ENCODE assay signal across 24 cellular contexts in the genomic region with DNA sequence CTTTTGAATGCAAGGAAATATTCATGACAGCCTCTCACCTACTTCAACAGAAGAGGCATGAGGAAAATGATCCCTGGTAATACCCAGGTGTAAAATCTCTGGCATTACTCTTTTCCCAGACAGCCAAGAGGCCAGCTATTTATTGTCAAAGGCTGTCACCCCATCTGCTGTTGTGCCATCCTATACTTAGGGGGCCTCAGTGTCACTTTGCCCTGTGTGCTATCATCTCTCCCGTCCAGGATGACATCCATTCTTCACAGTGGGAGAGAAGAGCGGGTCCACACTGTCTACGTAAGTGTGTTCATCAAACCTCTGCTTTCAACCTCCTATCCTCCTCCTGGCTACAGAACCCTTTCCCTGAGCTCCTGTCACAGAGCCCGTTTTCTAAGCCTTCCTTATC.
DNase-seq lines count a peak whose midpoint lies in the region; ATAC-seq and TF ChIP-seq lines count a peak whose summit lies in the region.
"Had no signal": no experiment of that assay in that cellular context is flagged by ENCODE, and none has a peak within 500 bp of the region (broad histone marks: within the 10 kb centered on the region; RNA-seq: fewer than 3 reads in every experiment).

No MANE protein-coding gene starts in this region.

- H3K4me3 ChIP-seq in tibial artery = no peak overlapping the region
- H3K4me3 ChIP-seq: BLaER1 treated with 17β-estradiol and CSF1 and Interleukin-3, amounts not matched to agents 10 nM and 100 nM had no signal

- H3K36me3 Mint-ChIP-seq in HFFc6 (ENCODE audit: low read depth) (peaks cover 22% of the 10 kb centered on the region; the same call in 1 of the 2 replicates), nephron progenitor cell (ENCODE audit: low read depth) (peaks cover 23% of the 10 kb centered on the region), immature natural killer cell (no peaks in the 10 kb centered on the region)
- H3K36me3 Mint-ChIP-seq: CD4-positive, alpha-beta memory T cell had no signal

- H3K27me3 ChIP-seq in tibial artery = no peaks in the 10 kb centered on the region
- H3K27me3 ChIP-seq: BLaER1 treated with 17β-estradiol and CSF1 and Interleukin-3, amounts not matched to agents 10 nM and 100 nM had no signal

- H3K36me3 ChIP-seq in tibial artery = no peaks in the 10 kb centered on the region
- H3K36me3 ChIP-seq: BLaER1 treated with 17β-estradiol and CSF1 and Interleukin-3, amounts not matched to agents 10 nM and 100 nM had no signal

- TF ChIP-seq CTCF in HFFc6 (IDR thresholded peaks at IDR 0.05) (no peak; the same call in 1 of the 2 replicates), nephron progenitor cell (IDR thresholded peaks at IDR 0.05) (no peak), tibial artery (IDR thresholded peaks at IDR 0.05) (no peak)

- peak; percentile 33 for DNase-seq in D341Med (ENCODE audit: low spot score)
- no peak for DNase-seq in HFFc6
- DNase-seq in cerebellar cortex (ENCODE audit: low spot score) = peak; percentile 13
- no peak for DNase-seq in nephron progenitor cell
- no peak for DNase-seq in immature natural killer cell
- DNase-seq in tibial artery = no peak
- DNase-seq: ACHN; Calu3; CD4-positive, alpha-beta memory T cell; EL; H7; KBM-7; NCI-H1092; NCI-H1436 treated with DMSO at 0.1 percent for 48 hours; NCI-H1930; NCI-H226; NCI-H510A treated with DMSO at 0.1 percent for 48 hours; PC-3; SHP77; SK-N-SH had no signal

- H3K9me3 Mint-ChIP-seq in HFFc6 (no peaks in the 10 kb centered on the region), nephron progenitor cell (peaks cover 2% of the 10 kb centered on the region), immature natural killer cell (peaks cover 0 to 5% (median under 1%) of the 10 kb centered on the region in 6 donors)

- H3K4me1 ChIP-seq in tibial artery = peaks cover 0 to 9% (median 0%) of the 10 kb centered on the region in 4 donors

- H3K27ac Mint-ChIP-seq in HFFc6 (peak overlapping the region; percentile 42), nephron progenitor cell (peak overlapping the region; percentile 92), immature natural killer cell (no peak overlapping the region)
- H3K27ac Mint-ChIP-seq: CD4-positive, alpha-beta memory T cell had no signal

- ATAC-seq in HG02938 (IDR thresholded peaks at IDR 0.05; ENCODE audit: unreplicated experiment) = no peak
- ATAC-seq: HepG2, PC-3 had no signal

- H3K4me3 Mint-ChIP-seq in HFFc6 (no peak overlapping the region), nephron progenitor cell (no peak overlapping the region), immature natural killer cell (no peak overlapping the region)
- H3K4me3 Mint-ChIP-seq: CD4-positive, alpha-beta memory T cell had no signal

- no peaks in the 10 kb centered on the region for H3K9me3 ChIP-seq in tibial artery
- H3K9me3 ChIP-seq: SK-N-SH had no signal

- H3K27me3 Mint-ChIP-seq in HFFc6 (ENCODE audit: insufficient read depth) = peaks cover 7% of the 10 kb centered on the region
- H3K27me3 Mint-ChIP-seq in nephron progenitor cell (ENCODE audit: low read depth, poor library complexity) = peaks cover 5% of the 10 kb centered on the region
- no peaks in the 10 kb centered on the region for H3K27me3 Mint-ChIP-seq in immature natural killer cell (ENCODE audit: low read depth in 3 of 3)

- H3K4me1 Mint-ChIP-seq in HFFc6 (ENCODE audit: low read depth) (peaks cover 81% of the 10 kb centered on the region), nephron progenitor cell (peaks cover 69% of the 10 kb centered on the region), immature natural killer cell (no peaks in the 10 kb centered on the region)
- H3K4me1 Mint-ChIP-seq: CD4-positive, alpha-beta memory T cell had no signal

- intact Hi-C loops in tibial artery (cut with DNase I; ENCODE audit: low total_unique reads) = no loop called here

- no peak overlapping the region for H3K27ac ChIP-seq in tibial artery
- H3K27ac ChIP-seq: HL-60 had no signal

Comparison
In these comparisons a context has a peak if more than half of its experiments do, and no peak if none do; other contexts are left out.
1. DNase-seq: peak in D341Med (single experiment) and cerebellar cortex (single experiment); none in HFFc6 (single experiment), nephron progenitor cell (single experiment), immature natural killer cell (0 of 3) and tibial artery (0 of 2).
2. H3K27ac Mint-ChIP-seq: peak in HFFc6 (single experiment) and nephron progenitor cell (single experiment); none in immature natural killer cell (0 of 6).